8 cellular contexts compared by ENCODE assay signal in the genomic region with DNA sequence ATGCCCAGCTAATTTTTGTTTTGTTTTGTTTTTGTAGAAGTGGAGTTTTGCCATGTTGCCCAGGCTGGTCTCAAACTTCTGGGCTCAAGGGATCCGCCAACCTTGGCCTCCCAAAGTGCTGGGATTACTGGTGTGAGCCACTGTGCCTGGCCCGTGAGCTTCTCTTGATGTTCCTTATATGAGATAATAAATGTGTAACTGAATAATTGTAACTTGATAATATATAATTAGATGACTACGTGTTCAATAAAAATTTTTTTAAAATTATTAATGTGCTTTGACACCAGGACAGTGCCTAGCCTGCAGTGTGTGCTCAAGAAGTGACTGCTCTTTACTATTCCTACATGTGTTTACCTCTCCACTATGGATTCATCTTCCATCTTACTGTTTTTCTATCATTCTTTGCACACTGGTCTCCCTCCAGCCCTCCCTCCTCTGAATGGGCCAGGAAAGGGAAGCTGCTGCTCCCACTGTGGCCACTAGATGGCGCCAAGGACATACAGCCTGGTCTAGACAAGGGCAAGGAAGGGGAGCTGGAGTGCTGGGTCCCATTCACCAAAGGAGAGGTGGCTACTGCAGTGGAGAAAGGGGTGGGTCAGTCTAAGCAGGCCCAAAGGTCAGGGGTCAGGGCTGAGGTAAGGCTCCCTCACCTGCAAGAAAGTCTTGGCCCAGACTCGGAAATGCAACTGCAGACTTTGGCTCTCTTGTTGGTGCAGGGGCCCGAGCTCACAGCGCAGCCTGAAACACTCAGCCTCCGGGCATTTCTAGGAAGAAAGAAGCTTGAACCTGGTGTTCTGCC. TPM values are rescaled to one million over a fixed set of nuclear protein-coding genes. Genes with fewer than 3 reads are reported as not detected.
DNase-seq lines count a peak whose midpoint lies in the region; ATAC-seq, FAIRE-seq and TF ChIP-seq lines count a peak whose summit lies in the region.

No MANE protein-coding gene starts in this region.

- peaks cover 5% of the 10 kb centered on the region for H3K4me1 Mint-ChIP-seq in activated CD8-positive, alpha-beta T cell treated with anti-CD3 and anti-CD28 coated beads for 36 hours (ENCODE audit: low read depth)
- H3K4me1 Mint-ChIP-seq in mesothelial cell of epicardium: no peaks in the 10 kb centered on the region

- peak; percentile 74 for ATAC-seq in HG03469 (IDR thresholded peaks at IDR 0.05; ENCODE audit: unreplicated experiment)
- ATAC-seq in activated CD8-positive, alpha-beta T cell treated with anti-CD3 and anti-CD28 coated beads for 36 hours: peak; percentile 97

- H3K36me3 ChIP-seq in effector memory CD4-positive, alpha-beta T cell (ENCODE audit: control insufficient read depth, insufficient read depth, low read length): peaks cover 98% of the 10 kb centered on the region

- peak; percentile 89 for FAIRE-seq in GM18507 (lab: Jason Lieb, UNC)

- H3K9me3 ChIP-seq in effector memory CD4-positive, alpha-beta T cell (ENCODE audit: control insufficient read depth, low read length): no peaks in the 10 kb centered on the region

- TF ChIP-seq CTCF in 22Rv1 (IDR thresholded peaks at IDR 0.05): peak; percentile 100
- peak; percentile 92 for TF ChIP-seq CTCF in activated CD8-positive, alpha-beta T cell treated with anti-CD3 and anti-CD28 coated beads for 36 hours (IDR thresholded peaks at IDR 0.05)
- TF ChIP-seq CTCF in mesothelial cell of epicardium (IDR thresholded peaks at IDR 0.05; ENCODE audit: unreplicated experiment): peak; percentile 91

- H3K4me3 ChIP-seq in effector memory CD4-positive, alpha-beta T cell (ENCODE audit: insufficient read depth, low read depth, low read length, poor library complexity, severe bottlenecking): no peak overlapping the region

- intact Hi-C loops in activated CD8-positive, alpha-beta T cell treated with anti-CD3 and anti-CD28 coated beads for 36 hours (cut with micrococcal nuclease): loop anchor here (1.0 kb wide), 1 partner anchor 40 kb away; no protein-coding TSS in a partner anchor

- DNase-seq in GM18507 (ENCODE audit: extremely low spot score, insufficient read length, low read depth) (peak; percentile 75), NOMO-1 (lab: John Stamatoyannopoulos, UW; ENCODE audit: unreplicated experiment in 2 of 2) (peak; percentile 58 to 74), mesothelial cell of epicardium (ENCODE audit: low spot score in 2 of 2, unreplicated experiment in 2 of 2) (peak; percentile 66 to 93)
- peak; percentile 93 for DNase-seq in activated CD8-positive, alpha-beta T cell treated with anti-CD3 and anti-CD28 coated beads for 36 hours
- peak; percentile 74 to 79 (median 76) for DNase-seq in effector memory CD4-positive, alpha-beta T cell
- peak; percentile 73 to 78 for DNase-seq in stimulated activated CD8-positive, alpha-beta memory T cell treated with anti-CD3 and anti-CD28 coated beads, Interleukin-2, amount 100 ng/mL, for 48 hours (ENCODE audit: low read depth in 2 of 2)

- CTCF ChIA-PET in activated CD8-positive, alpha-beta T cell treated with anti-CD3 and anti-CD28 coated beads for 36 hours (lab: Charles Lee): interaction anchor here (0.6 to 12.3 kb wide), 56 partner anchors 7 to 294 kb away, joined by 3 to 479 read pairs (median 5); partner anchors contain the start of genes CBX5, COPZ1, GTSF1 and ITGA5

- no peak overlapping the region for H3K4me3 Mint-ChIP-seq in activated CD8-positive, alpha-beta T cell treated with anti-CD3 and anti-CD28 coated beads for 36 hours
- no peak overlapping the region for H3K4me3 Mint-ChIP-seq in mesothelial cell of epicardium

- no peaks in the 10 kb centered on the region for H3K27me3 ChIP-seq in effector memory CD4-positive, alpha-beta T cell (replicated peaks; ENCODE audit: control insufficient read depth, insufficient read depth, low read length, poor library complexity, severe bottlenecking)

- no peak overlapping the region for H3K27ac Mint-ChIP-seq in activated CD8-positive, alpha-beta T cell treated with anti-CD3 and anti-CD28 coated beads for 36 hours
- H3K27ac Mint-ChIP-seq in mesothelial cell of epicardium: no peak overlapping the region

- no peaks in the 10 kb centered on the region for H3K4me1 ChIP-seq in effector memory CD4-positive, alpha-beta T cell (ENCODE audit: control insufficient read depth, insufficient read depth, low read length, poor library complexity, severe bottlenecking)

- no peaks in the 10 kb centered on the region for H3K27me3 Mint-ChIP-seq in activated CD8-positive, alpha-beta T cell treated with anti-CD3 and anti-CD28 coated beads for 36 hours
- H3K27me3 Mint-ChIP-seq in mesothelial cell of epicardium (ENCODE audit: low read depth): no peaks in the 10 kb centered on the region

- H3K27ac ChIP-seq in 22Rv1: no peak overlapping the region
- no peak overlapping the region for H3K27ac ChIP-seq in effector memory CD4-positive, alpha-beta T cell (ENCODE audit: insufficient read depth, low read length, poor library complexity, severe bottlenecking)

- no peaks in the 10 kb centered on the region for H3K9me3 Mint-ChIP-seq in activated CD8-positive, alpha-beta T cell treated with anti-CD3 and anti-CD28 coated beads for 36 hours
- H3K9me3 Mint-ChIP-seq in mesothelial cell of epicardium: no peaks in the 10 kb centered on the region

- POLR2A ChIA-PET in activated CD8-positive, alpha-beta T cell treated with anti-CD3 and anti-CD28 coated beads for 36 hours (lab: Charles Lee): interaction anchor here (0.6 to 2.3 kb wide), 13 partner anchors 9 to 113 kb away, joined by 3 to 13 read pairs (median 7); partner anchors contain the start of genes ITGA5 and NCKAP1L

- peaks cover 33% of the 10 kb centered on the region for H3K36me3 Mint-ChIP-seq in activated CD8-positive, alpha-beta T cell treated with anti-CD3 and anti-CD28 coated beads for 36 hours (ENCODE audit: low read depth)
- H3K36me3 Mint-ChIP-seq in mesothelial cell of epicardium: peaks cover 29% of the 10 kb centered on the region

RNA-seq across cellular contexts. Expression of gene ZNF385A, which starts 14.7 kb away (rescaled TPM):
- 1 to 10 TPM; 1.1 to 2.5 TPM for total RNA-seq in activated CD8-positive, alpha-beta T cell treated with anti-CD3 and anti-CD28 coated beads for 36 hours
- 30.5 to 35.4 TPM (median 34.2 TPM) in 3 replicates for total RNA-seq in mesothelial cell of epicardium

RNA-seq across cellular contexts. Expression of gene ITGA5, which starts 19.9 kb away (rescaled TPM):
- 10 to 100 TPM; 35.2 to 36.6 TPM for total RNA-seq in activated CD8-positive, alpha-beta T cell treated with anti-CD3 and anti-CD28 coated beads for 36 hours
- 60.7 to 71.9 TPM (median 65.3 TPM) in 3 replicates for total RNA-seq in mesothelial cell of epicardium

RNA-seq across cellular contexts. Expression of gene GPR84, which starts 34.9 kb away (rescaled TPM):
- total RNA-seq in activated CD8-positive, alpha-beta T cell treated with anti-CD3 and anti-CD28 coated beads for 36 hours: not detected
- total RNA-seq in mesothelial cell of epicardium: 0.18 to 0.32 TPM (median 0.24 TPM) in 3 replicates
